In genomic region chr5:78843436-78843835, GRCh38 we compare ENCODE assay signal across 21 cellular contexts.
DNase-seq lines count a peak whose midpoint lies in the region; ATAC-seq, FAIRE-seq and TF ChIP-seq lines count a peak whose summit lies in the region.
"Had no signal": no experiment of that assay in that cellular context is flagged by ENCODE, and none has a peak within 500 bp of the region (broad histone marks: within the 10 kb centered on the region; RNA-seq: fewer than 3 reads in every experiment).

No MANE protein-coding gene starts in this region.

- DNase-seq in AG10803 (ENCODE audit: low read depth): peak; percentile 5
- peak; percentile 20 for DNase-seq in GM03348 (ENCODE audit: low spot score)
- DNase-seq in astrocyte (ENCODE audit: low read depth): peak; percentile 14
- DNase-seq in fibroblast of the aortic adventitia (ENCODE audit: low read depth): peak; percentile 29
- no peak for DNase-seq in sciatic nerve (ENCODE audit: low spot score)
- DNase-seq in SHP77 treated with DMSO at 0.1 percent for 48 hours (lab: John Stamatoyannopoulos, UW): no peak
- DNase-seq: BE2C; C1 segment of cervical spinal cord; CD4-positive, CD25-positive, alpha-beta regulatory T cell; CD8-positive, alpha-beta memory T cell; COR-L47; DMS 273 treated with DMSO at 0.1 percent for 48 hours; DMS53; DND-41; HCEC 1CT had no signal

- no peak overlapping the region for H3K9ac ChIP-seq in astrocyte (ENCODE audit: low read length)

- TF ChIP-seq CTCF in AG10803 (conservative IDR thresholded peaks at IDR 0.05; ENCODE audit: low read length): no peak
- TF ChIP-seq CTCF in astrocyte (IDR thresholded peaks at IDR 0.05; ENCODE audit: insufficient read depth, low read depth, low read length): no peak
- TF ChIP-seq CTCF in fibroblast of the aortic adventitia (IDR thresholded peaks at IDR 0.05; ENCODE audit: insufficient read depth, low read length): no peak

- no peak overlapping the region for H3K27ac Mint-ChIP-seq in astrocyte (ENCODE audit: unreplicated experiment)
- no peak overlapping the region for H3K27ac Mint-ChIP-seq in activated T-helper 17 cell treated with anti-CD3 and anti-CD28 coated beads, Interleukin-2, amount 50 U/mL, for 72 hours
- H3K27ac Mint-ChIP-seq: CD4-positive, CD25-positive, alpha-beta regulatory T cell; CD8-positive, alpha-beta memory T cell; GM23338 had no signal

- ATAC-seq in activated T-helper 17 cell treated with anti-CD3 and anti-CD28 coated beads, Interleukin-2, amount 50 U/mL, for 72 hours (replicated peaks): no peak
- no peak for ATAC-seq in sciatic nerve
- ATAC-seq: GM23338 had no signal

- H3K27me3 ChIP-seq in astrocyte (ENCODE audit: insufficient read depth, low read length): no peaks in the 10 kb centered on the region
- H3K27me3 ChIP-seq: BE2C had no signal

- no peak overlapping the region for H3K27ac ChIP-seq in astrocyte (ENCODE audit: low read depth, low read length)

- H2AFZ ChIP-seq in astrocyte (ENCODE audit: low read depth, low read length): no peak overlapping the region
- H2AFZ ChIP-seq: GM23338 had no signal

- H3K4me2 ChIP-seq in astrocyte (ENCODE audit: low read length): no peak overlapping the region
- H3K4me2 ChIP-seq: GM23338 had no signal

- no peaks in the 10 kb centered on the region for H3K36me3 Mint-ChIP-seq in astrocyte (ENCODE audit: low read depth, unreplicated experiment)
- peaks cover under 1% of the 10 kb centered on the region for H3K36me3 Mint-ChIP-seq in activated T-helper 17 cell treated with anti-CD3 and anti-CD28 coated beads, Interleukin-2, amount 50 U/mL, for 72 hours (ENCODE audit: low read depth)
- H3K36me3 Mint-ChIP-seq: CD4-positive, CD25-positive, alpha-beta regulatory T cell had no signal

- H3K4me3 Mint-ChIP-seq in astrocyte (ENCODE audit: unreplicated experiment): no peak overlapping the region
- H3K4me3 Mint-ChIP-seq in activated T-helper 17 cell treated with anti-CD3 and anti-CD28 coated beads, Interleukin-2, amount 50 U/mL, for 72 hours: no peak overlapping the region
- H3K4me3 Mint-ChIP-seq: CD4-positive, CD25-positive, alpha-beta regulatory T cell; CD8-positive, alpha-beta memory T cell; GM23338 had no signal

- no peaks in the 10 kb centered on the region for H3K79me2 ChIP-seq in astrocyte (ENCODE audit: insufficient read depth, low read length)

- no peaks in the 10 kb centered on the region for H4K20me1 ChIP-seq in astrocyte (ENCODE audit: insufficient read depth, low read length)

- peaks cover 5% of the 10 kb centered on the region for H3K9me3 Mint-ChIP-seq in astrocyte (ENCODE audit: unreplicated experiment)
- peaks cover 6% of the 10 kb centered on the region for H3K9me3 Mint-ChIP-seq in activated T-helper 17 cell treated with anti-CD3 and anti-CD28 coated beads, Interleukin-2, amount 50 U/mL, for 72 hours
- H3K9me3 Mint-ChIP-seq: GM23338 had no signal

- FAIRE-seq in astrocyte (lab: Jason Lieb, UNC): no peak
- FAIRE-seq: G401.6, GM12892, H54, HTR-8/SVneo had no signal

- intact Hi-C loops in sciatic nerve (cut with DNase I): no loop called here

- no peaks in the 10 kb centered on the region for H3K4me1 Mint-ChIP-seq in astrocyte (ENCODE audit: low read depth, unreplicated experiment)
- no peaks in the 10 kb centered on the region for H3K4me1 Mint-ChIP-seq in activated T-helper 17 cell treated with anti-CD3 and anti-CD28 coated beads, Interleukin-2, amount 50 U/mL, for 72 hours
- H3K4me1 Mint-ChIP-seq: CD4-positive, CD25-positive, alpha-beta regulatory T cell; CD8-positive, alpha-beta memory T cell; GM23338 had no signal

- H3K4me3 ChIP-seq in AG10803 (ENCODE audit: low read length) (no peak overlapping the region), astrocyte (ENCODE audit: insufficient read depth, low read depth, low read length) (no peak overlapping the region), fibroblast of the aortic adventitia (ENCODE audit: low read depth, low read length) (no peak overlapping the region)
- H3K4me3 ChIP-seq: GM23338 had no signal

- no peaks in the 10 kb centered on the region for H3K36me3 ChIP-seq in astrocyte (ENCODE audit: insufficient read depth, low read length)
- H3K36me3 ChIP-seq: BE2C had no signal

- H3K4me1 ChIP-seq in astrocyte (ENCODE audit: insufficient read depth, low read length): peaks cover 3% of the 10 kb centered on the region
- H3K4me1 ChIP-seq: BE2C had no signal

- H3K27me3 Mint-ChIP-seq in astrocyte (ENCODE audit: low read depth, unreplicated experiment): no peaks in the 10 kb centered on the region
- H3K27me3 Mint-ChIP-seq in activated T-helper 17 cell treated with anti-CD3 and anti-CD28 coated beads, Interleukin-2, amount 50 U/mL, for 72 hours: no peaks in the 10 kb centered on the region
- H3K27me3 Mint-ChIP-seq: CD4-positive, CD25-positive, alpha-beta regulatory T cell; CD8-positive, alpha-beta memory T cell had no signal

- H3K9me3 ChIP-seq in astrocyte (ENCODE audit: insufficient read depth, low read depth, low read length): no peaks in the 10 kb centered on the region
- H3K9me3 ChIP-seq: BE2C had no signal

Comparison
In these comparisons a context has a peak if more than half of its experiments do, and no peak if none do; other contexts are left out.
1. DNase-seq: peak in AG10803 (single experiment), GM03348 (single experiment), astrocyte (single experiment) and fibroblast of the aortic adventitia (single experiment); none in sciatic nerve (single experiment) and SHP77 treated with DMSO at 0.1 percent for 48 hours (single experiment).